In genomic region chr11:57154718-57155117, GRCh38 we compare ENCODE assay signal across 23 cellular contexts. TPM values are rescaled to one million over a fixed set of nuclear protein-coding genes. Genes with fewer than 3 reads are reported as not detected.
"Had no signal": no experiment of that assay in that cellular context is flagged by ENCODE, and none has a peak within 500 bp of the region (broad histone marks: within the 10 kb centered on the region; RNA-seq: fewer than 3 reads in every experiment).

No MANE protein-coding gene starts in this region.

- H3K4me1 ChIP-seq: testis, uterus had no signal

- DNase-seq: activated T-cell treated with anti-CD3 and anti-CD28 coated beads, Interleukin-2, amount 50 U/mL, for 1 hour; amniotic stem cell; cerebellar nuclear complex; cortex of kidney; endodermal cell; kidney; naive B cell; occipital lobe; posterior cingulate gyrus; stimulated activated CD4-positive, alpha-beta T cell treated with anti-CD3 and anti-CD28 coated beads, Interleukin-2, amount 100 ng/mL, for 48 hours; stimulated activated CD8-positive, alpha-beta memory T cell treated with anti-CD3 and anti-CD28 coated beads, Interleukin-4, amount 100 ng/mL, for 48 hours; stimulated activated naive B cell treated with anti-CD40 and anti-IgM and Interleukin-4, amounts not matched to agents 10 μg/mL and 1 μg/mL and 100 μg/mL, for 72 hours; T-helper 1 cell; T-helper 9 cell; testis; uterus had no signal

- H3K27ac ChIP-seq: testis, uterus had no signal

- H3K36me3 ChIP-seq: uterus had no signal

- ATAC-seq: activated naive CD4-positive, alpha-beta T cell treated with anti-CD3 and anti-CD28 coated beads, Interleukin-2, amount 50 U/mL, for 72 hours; activated T-helper 17 cell treated with anti-CD3 and anti-CD28 coated beads, Interleukin-2, amount 50 U/mL, for 72 hours; sciatic nerve; WTC11 had no signal

- H3K4me3 ChIP-seq: lung, testis, uterus had no signal

- H3K27me3 ChIP-seq: testis, uterus had no signal

- H3K9me3 ChIP-seq: testis, uterus had no signal

RNA-seq across cellular contexts. Expression of gene LRRC55, which starts 27.0 kb away (rescaled TPM):
- total RNA-seq: activated naive CD4-positive, alpha-beta T cell treated with anti-CD3 and anti-CD28 coated beads, Interleukin-2, amount 50 U/mL, for 72 hours; activated T-helper 17 cell treated with anti-CD3 and anti-CD28 coated beads, Interleukin-2, amount 50 U/mL, for 72 hours; epithelial cell of proximal tubule; kidney; mesenteric fat pad; sciatic nerve had no signal
